Comparison of ENCODE assay signal across 1 cellular context in genomic region chr5:142934335-142934734, GRCh38.
TF ChIP-seq lines count a peak whose summit lies in the region.

No MANE protein-coding gene starts in this region.

TF ChIP-seq in GM12878, 131 proteins besides CTCF, POLR2A, EP300 and RAD21 (continued from another document):
- no peak for TF ChIP-seq PAX5 (IDR thresholded peaks at IDR 0.05; ENCODE audit: borderline replicate concordance, low read depth, low read length)
- no peak for TF ChIP-seq TCF12 (IDR thresholded peaks at IDR 0.05; ENCODE audit: low read depth, low read length)
- TF ChIP-seq WRNIP1 (IDR thresholded peaks at IDR 0.05; ENCODE audit: borderline replicate concordance, low read depth, low read length): no peak
- no peak for TF ChIP-seq MYC (IDR thresholded peaks at IDR 0.05; ENCODE audit: insufficient read depth, insufficient read length, insufficient replicate concordance, low read length, severe bottlenecking)
